Comparison of ENCODE assay signal across 18 cellular contexts in genomic region chr20:48839518-48839917, GRCh38. TPM values are rescaled to one million over a fixed set of nuclear protein-coding genes. Genes with fewer than 3 reads are reported as not detected.
DNase-seq lines count a peak whose midpoint lies in the region; ATAC-seq and TF ChIP-seq lines count a peak whose summit lies in the region.
"Had no signal": no experiment of that assay in that cellular context is flagged by ENCODE, and none has a peak within 500 bp of the region (broad histone marks: within the 10 kb centered on the region; RNA-seq: fewer than 3 reads in every experiment).

No MANE protein-coding gene starts in this region.

- H2AK5ac ChIP-seq in H9 (ENCODE audit: insufficient read length, low read length) (no peak overlapping the region), mesendoderm (ENCODE audit: low read length) (no peak overlapping the region)

- H3F3A ChIP-seq in DOHH2 (ENCODE audit: control insufficient read depth, insufficient read depth): no peaks in the 10 kb centered on the region

- H3K4me3 Mint-ChIP-seq in H9 (no peak overlapping the region), WTC11 (no peak overlapping the region)
- H3K4me3 Mint-ChIP-seq: CD8-positive, alpha-beta T cell had no signal

- peak; percentile 61 for DNase-seq in H9
- peak; percentile 44 for DNase-seq in WTC11 (ENCODE audit: low spot score)
- DNase-seq in mesendoderm: peak; percentile 65
- DNase-seq in NCI-H524 treated with DMSO at 0.1 percent for 48 hours (lab: John Stamatoyannopoulos, UW): no peak
- no peak for DNase-seq in activated naive CD4-positive, alpha-beta T cell (lab: John Stamatoyannopoulos, UW)
- no peak for DNase-seq in coronary artery (ENCODE audit: low spot score)
- DNase-seq: AML-193; CD8-positive, alpha-beta T cell; DND-41; Kasumi-1; NCI-H1436; NCI-H2227 treated with DMSO at 0.1 percent for 48 hours; NCI-H526 treated with DMSO at 0.1 percent for 48 hours; NK-92 treated with Interleukin-12 subunit alpha and Interleukin-12 subunit beta, amount 100 ng/mL, for 24 hours; Right ventricle myocardium superior; T-helper 2 cell had no signal

- H3K23ac ChIP-seq in H9 (ENCODE audit: insufficient read length, low read depth, low read length) (no peak overlapping the region), mesendoderm (ENCODE audit: low read length) (no peak overlapping the region)

- no peaks in the 10 kb centered on the region for H3K4me1 Mint-ChIP-seq in H9
- no peaks in the 10 kb centered on the region for H3K4me1 Mint-ChIP-seq in WTC11

- POLR2A ChIA-PET in WTC11 (lab: Charles Lee): no interaction called here

- H3K36me3 Mint-ChIP-seq in H9 (ENCODE audit: insufficient read depth in 1 of 3, low read depth in 3 of 3) (no peaks in the 10 kb centered on the region), WTC11 (no peaks in the 10 kb centered on the region)
- H3K36me3 Mint-ChIP-seq: CD8-positive, alpha-beta T cell had no signal

- H3K36me3 ChIP-seq in DOHH2 (ENCODE audit: control insufficient read depth, low read length) (no peaks in the 10 kb centered on the region), mesendoderm (ENCODE audit: control insufficient read depth, insufficient read depth, low read length) (no peaks in the 10 kb centered on the region)

- peaks cover 40% of the 10 kb centered on the region for H3K4me1 ChIP-seq in DOHH2 (ENCODE audit: control insufficient read depth, low read length)
- no peaks in the 10 kb centered on the region; the same call in 1 of the 2 replicates for H3K4me1 ChIP-seq in H9 (ENCODE audit: insufficient read depth, low read length)
- no peaks in the 10 kb centered on the region for H3K4me1 ChIP-seq in mesendoderm (ENCODE audit: control insufficient read depth, low read depth, low read length)

- H3K9ac ChIP-seq in H9 (ENCODE audit: extremely low read depth, insufficient read length, low read length): no peak overlapping the region
- H3K9ac ChIP-seq in mesendoderm (ENCODE audit: low read length): no peak overlapping the region

- H3K9me3 Mint-ChIP-seq in H9 (no peaks in the 10 kb centered on the region), WTC11 (peaks cover 7% of the 10 kb centered on the region; the same call in 1 of the 2 replicates)
- H3K9me3 Mint-ChIP-seq: CD8-positive, alpha-beta T cell had no signal

- H3K4me3 ChIP-seq in DOHH2 (ENCODE audit: low read length) (peak overlapping the region; percentile 28), mesendoderm (ENCODE audit: low read length) (no peak overlapping the region), coronary artery (no peak overlapping the region)

- H3K9me2 ChIP-seq in DOHH2 (replicated peaks; ENCODE audit: control insufficient read depth, low read length): no peaks in the 10 kb centered on the region

- H2AFZ ChIP-seq in H9 (ENCODE audit: low read length): no peak overlapping the region

- H2BK15ac ChIP-seq in H9 (ENCODE audit: low read depth, low read length) (no peak overlapping the region), mesendoderm (replicated peaks; ENCODE audit: low read depth) (no peak overlapping the region)

- H3K27ac Mint-ChIP-seq in H9 (no peak overlapping the region), WTC11 (no peak overlapping the region)
- H3K27ac Mint-ChIP-seq: CD8-positive, alpha-beta T cell had no signal

- WGBS in H9 (ENCODE audit: extremely low coverage, insufficient read length, low lambda C conversion rate): no CpG with 5 or more reads among the region's 8 CpGs
- WGBS in mesendoderm (ENCODE audit: extremely low coverage, insufficient coverage, low lambda C conversion rate): no CpG with 5 or more reads among the region's 8 CpGs

- TF ChIP-seq CTCF in DOHH2 (IDR thresholded peaks at IDR 0.05; ENCODE audit: low read depth, low read length, poor library complexity, severe bottlenecking) (no peak), H9 (conservative IDR thresholded peaks at IDR 0.05) (no peak), WTC11 (IDR thresholded peaks at IDR 0.05) (no peak), coronary artery (IDR thresholded peaks at IDR 0.05) (no peak)

- H4K8ac ChIP-seq in H9 (replicated peaks; ENCODE audit: insufficient read length, low read depth, low read length): no peak overlapping the region
- no peak overlapping the region for H4K8ac ChIP-seq in mesendoderm (ENCODE audit: low read depth, low read length)

- ATAC-seq in WTC11 (peak; percentile 97), GM21786 (IDR thresholded peaks at IDR 0.05; ENCODE audit: unreplicated experiment) (no peak)
- ATAC-seq: CD8-positive, alpha-beta T cell had no signal

- no peak overlapping the region for H2BK12ac ChIP-seq in H9 (ENCODE audit: insufficient read length, low read depth, low read length)

- no peak overlapping the region for H2BK5ac ChIP-seq in H9 (ENCODE audit: insufficient read length, low read length)
- H2BK5ac ChIP-seq in mesendoderm (ENCODE audit: low read length): no peak overlapping the region

- H4K91ac ChIP-seq in H9 (ENCODE audit: insufficient read length, low read depth, low read length): no peak overlapping the region

- no peak overlapping the region for H2BK20ac ChIP-seq in H9 (ENCODE audit: low read depth, low read length, poor library complexity, severe bottlenecking)

- no peak overlapping the region for H3K18ac ChIP-seq in H9 (ENCODE audit: insufficient read length, low read depth, low read length)
- no peak overlapping the region for H3K18ac ChIP-seq in mesendoderm (ENCODE audit: low read length)

- H3K27me3 ChIP-seq in DOHH2 (ENCODE audit: control insufficient read depth, low read length) (no peaks in the 10 kb centered on the region), H9 (ENCODE audit: insufficient read depth, low read length) (no peaks in the 10 kb centered on the region), mesendoderm (ENCODE audit: insufficient read depth, low read length, poor library complexity) (no peaks in the 10 kb centered on the region)

- no peaks in the 10 kb centered on the region for H3K23me2 ChIP-seq in H9 (ENCODE audit: insufficient read length, low read depth, low read length, poor library complexity, severe bottlenecking)

- H3K4me2 ChIP-seq in DOHH2 (ENCODE audit: low read length) (peak overlapping the region; percentile 47), H9 (ENCODE audit: insufficient read depth, insufficient read length, low read length) (no peak overlapping the region), mesendoderm (ENCODE audit: low read length) (no peak overlapping the region)

- H3K56ac ChIP-seq in H9 (ENCODE audit: insufficient read length, low read depth, low read length) (no peak overlapping the region), mesendoderm (ENCODE audit: low read length) (no peak overlapping the region)

- H3K27me3 Mint-ChIP-seq in H9 (ENCODE audit: low read depth): peaks cover 21% of the 10 kb centered on the region
- H3K27me3 Mint-ChIP-seq in WTC11 (ENCODE audit: low read depth): peaks cover 4% of the 10 kb centered on the region

- H3K79me1 ChIP-seq in H9 (ENCODE audit: insufficient read depth, low read depth, low read length, poor library complexity, severe bottlenecking) (no peaks in the 10 kb centered on the region), mesendoderm (ENCODE audit: low read length) (no peaks in the 10 kb centered on the region)

- H4K5ac ChIP-seq in H9 (ENCODE audit: insufficient read length, low read depth, low read length) (no peak overlapping the region), mesendoderm (ENCODE audit: low read length) (no peak overlapping the region)

- no peak overlapping the region for H3T11ph ChIP-seq in H9 (ENCODE audit: low read length)

- H3K9me3 ChIP-seq in DOHH2 (ENCODE audit: control insufficient read depth, insufficient read depth, low read length) (no peaks in the 10 kb centered on the region), H9 (ENCODE audit: control insufficient read depth, low read depth, low read length) (no peaks in the 10 kb centered on the region)

- CTCF ChIA-PET in WTC11 (lab: Charles Lee): interaction anchor here (1.4 kb wide), 1 partner anchor 182 kb away, joined by 6 read pairs; no protein-coding TSS in a partner anchor

- H3K4ac ChIP-seq in H9 (ENCODE audit: low read depth, low read length) (no peak overlapping the region), mesendoderm (ENCODE audit: low read depth, low read length) (no peak overlapping the region)

- H3K79me2 ChIP-seq in DOHH2 (ENCODE audit: control insufficient read depth, low read length): no peaks in the 10 kb centered on the region
- no peaks in the 10 kb centered on the region for H3K79me2 ChIP-seq in H9 (ENCODE audit: insufficient read depth, low read length)
- H3K79me2 ChIP-seq in mesendoderm (ENCODE audit: control insufficient read depth, insufficient read depth, low read length): no peaks in the 10 kb centered on the region

- H2BK120ac ChIP-seq in H9 (ENCODE audit: low read depth, low read length, poor library complexity, severe bottlenecking) (no peak overlapping the region), mesendoderm (ENCODE audit: low read depth, low read length) (no peak overlapping the region)

- H3K27ac ChIP-seq in DOHH2 (ENCODE audit: low read depth, low read length): no peak overlapping the region
- no peak overlapping the region for H3K27ac ChIP-seq in H9 (ENCODE audit: insufficient read length, low read depth, low read length)
- no peak overlapping the region for H3K27ac ChIP-seq in mesendoderm (ENCODE audit: low read depth, low read length)
- no peak overlapping the region for H3K27ac ChIP-seq in coronary artery

- no peak overlapping the region for H3K14ac ChIP-seq in H9 (ENCODE audit: insufficient read depth, low read length)

- H4K20me1 ChIP-seq in DOHH2 (ENCODE audit: control insufficient read depth, insufficient read depth, low read depth, low read length) (no peaks in the 10 kb centered on the region), H9 (ENCODE audit: control insufficient read depth, insufficient read depth, insufficient read length) (no peaks in the 10 kb centered on the region)

TF ChIP-seq in WTC11, 78 proteins besides CTCF, POLR2A, EP300 and RAD21 (continues in another document):
- TF ChIP-seq ZNF138 (CRISPR knock-in tag; conservative IDR thresholded peaks at IDR 0.05) (no peak), ZNF425 (CRISPR knock-in tag; conservative IDR thresholded peaks at IDR 0.05) (no peak)

RNA-seq across cellular contexts. Expression of gene PREX1, which starts 11.7 kb away (rescaled TPM):
- total RNA-seq in H9 (2021) (5.4 and 6.6 TPM in 2 replicates), WTC11 (2021) (14.2 to 17.3 TPM (median 15.5 TPM) in 3 replicates)
- polyA plus RNA-seq in mesendoderm (2013, experiment 1 of 2): 20.7 TPM
- polyA plus RNA-seq in mesendoderm (2013, experiment 2 of 2): 19.7 TPM

Comparison
In these comparisons a context has a peak if more than half of its experiments do, and no peak if none do; other contexts are left out.
1. DNase-seq: peak in H9 (single experiment), WTC11 (single experiment) and mesendoderm (single experiment); none in NCI-H524 treated with DMSO at 0.1 percent for 48 hours (single experiment), activated naive CD4-positive, alpha-beta T cell (0 of 4) and coronary artery (single experiment).